Comparison of ENCODE assay signal across 13 cellular contexts in the genomic region with DNA sequence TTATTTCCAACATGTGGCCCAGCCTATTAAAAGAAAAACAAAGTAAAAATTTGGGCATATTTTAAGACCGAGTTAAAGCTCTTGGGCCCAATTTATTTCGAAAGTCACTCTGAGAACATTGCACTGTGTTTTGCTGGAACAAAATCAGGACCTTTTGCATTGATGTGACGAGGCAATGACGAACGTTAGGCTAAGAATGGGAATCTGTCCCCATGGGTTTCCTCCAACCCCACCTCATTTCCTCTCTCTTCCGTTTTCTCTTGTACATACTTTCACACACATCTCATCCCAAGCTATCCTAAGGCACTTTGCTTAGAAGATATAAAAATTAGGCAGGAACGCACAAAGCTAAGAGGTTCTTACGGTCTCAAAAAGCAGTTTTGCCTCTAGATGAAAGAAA. TPM values are rescaled to one million over a fixed set of nuclear protein-coding genes. Genes with fewer than 3 reads are reported as not detected.
DNase-seq lines count a peak whose midpoint lies in the region; ATAC-seq and TF ChIP-seq lines count a peak whose summit lies in the region.
"Had no signal": no experiment of that assay in that cellular context is flagged by ENCODE, and none has a peak within 500 bp of the region (broad histone marks: within the 10 kb centered on the region; RNA-seq: fewer than 3 reads in every experiment).

No MANE protein-coding gene starts in this region.

- no peak overlapping the region for H3K4me3 ChIP-seq in AG10803 (ENCODE audit: low read length)
- peak overlapping the region in 1 of 2 donors; percentile 22 for H3K4me3 ChIP-seq in cardiac fibroblast (replicated peaks in 1 of 2; ENCODE audit: low read depth in 2 of 2, low read length in 2 of 2)
- no peak overlapping the region for H3K4me3 ChIP-seq in right atrium auricular region
- H3K4me3 ChIP-seq: smooth muscle cell had no signal

- no peaks in the 10 kb centered on the region for H3K9me3 ChIP-seq in right atrium auricular region

- peaks cover 0 to 29% of the 10 kb centered on the region in 2 donors for H3K4me1 ChIP-seq in right atrium auricular region

- H3K27ac ChIP-seq in right atrium auricular region: peak overlapping the region; percentile 66 to 77

- DNase-seq in AG10803 (ENCODE audit: low read depth) (peak; percentile 57), cardiac fibroblast (ENCODE audit: low read depth in 2 of 2) (peak; percentile 93 to 99), right atrium auricular region (ENCODE audit: low spot score) (peak; percentile 85), sciatic nerve (ENCODE audit: low spot score) (no peak), posterior cingulate gyrus (no peak), HK-2 (ENCODE audit: unreplicated experiment) (no peak), type B pancreatic cell (ENCODE audit: extremely low spot score, unreplicated experiment) (no peak)
- DNase-seq in stimulated activated CD4-positive, alpha-beta T cell treated with anti-CD3 and anti-CD28 coated beads, Interleukin-2, amount 100 ng/mL, for 24 hours: no peak
- DNase-seq: ACHN, anterior cingulate cortex, NCI-H1092, NCI-H446 had no signal

- H3K27me3 Mint-ChIP-seq in type B pancreatic cell: no peaks in the 10 kb centered on the region

- H3K36me3 Mint-ChIP-seq in type B pancreatic cell: no peaks in the 10 kb centered on the region

- H3K27ac Mint-ChIP-seq in type B pancreatic cell: no peak overlapping the region

- H3K4me1 Mint-ChIP-seq in type B pancreatic cell (ENCODE audit: unreplicated experiment): no peaks in the 10 kb centered on the region

- H3K4me3 Mint-ChIP-seq in type B pancreatic cell: no peak overlapping the region

- TF ChIP-seq CTCF in AG10803 (conservative IDR thresholded peaks at IDR 0.05; ENCODE audit: low read length) (no peak), cardiac fibroblast (IDR thresholded peaks at IDR 0.05; ENCODE audit: low read depth, low read length) (no peak), right atrium auricular region (IDR thresholded peaks at IDR 0.05) (no peak), type B pancreatic cell (conservative IDR thresholded peaks at IDR 0.05) (no peak)

- H3K9me3 Mint-ChIP-seq in type B pancreatic cell: no peaks in the 10 kb centered on the region

- no peaks in the 10 kb centered on the region for H3K27me3 ChIP-seq in right atrium auricular region

- intact Hi-C loops in sciatic nerve (cut with DNase I) (no loop called here), posterior cingulate gyrus (cut with DNase I) (no loop called here)

- ATAC-seq in sciatic nerve: peak; percentile 94

- H3K36me3 ChIP-seq in right atrium auricular region: no peaks in the 10 kb centered on the region

RNA-seq across cellular contexts. Expression of gene EDNRB, which starts 22.1 kb away (rescaled TPM):
- total RNA-seq in right atrium auricular region (10 to 100 TPM; 52.1 to 68.0 TPM), sciatic nerve (31.1 TPM), type B pancreatic cell (ENCODE audit: low replicate concordance) (2.1 and 18.2 TPM in 2 replicates)

Comparison
In these comparisons a context has a peak if more than half of its experiments do, and no peak if none do; other contexts are left out.
1. DNase-seq: peak in AG10803 (single experiment), cardiac fibroblast (2 of 2) and right atrium auricular region (single experiment); none in sciatic nerve (single experiment), posterior cingulate gyrus (0 of 10), HK-2 (single experiment), type B pancreatic cell (single experiment) and stimulated activated CD4-positive, alpha-beta T cell treated with anti-CD3 and anti-CD28 coated beads, Interleukin-2, amount 100 ng/mL, for 24 hours (0 of 2).